8 cellular contexts compared by ENCODE assay signal in genomic region chr6:26187981-26188635, GRCh38.
DNase-seq lines count a peak whose midpoint lies in the region; TF ChIP-seq lines count a peak whose summit lies in the region.

No MANE protein-coding gene starts in this region.

- peak overlapping the region; percentile 100 for H3K9ac ChIP-seq in iPS-20b (ENCODE audit: low read depth, low read length)

- H3K36me3 ChIP-seq in GM06990 (ENCODE audit: control insufficient read depth, insufficient read depth, low read length) (no peaks in the 10 kb centered on the region; the same call in 1 of the 2 replicates), iPS-20b (ENCODE audit: insufficient read depth, low read depth, low read length) (no peaks in the 10 kb centered on the region)

- no peaks in the 10 kb centered on the region for H3K36me3 Mint-ChIP-seq in activated naive CD8-positive, alpha-beta T cell

- H3K27me3 ChIP-seq in GM06990 (replicated peaks; ENCODE audit: control insufficient read depth, insufficient read depth, low read length) = no peaks in the 10 kb centered on the region
- H3K27me3 ChIP-seq in iPS-20b (ENCODE audit: insufficient read depth, low read length) = no peaks in the 10 kb centered on the region

- peak overlapping the region; percentile 99 for H3K27ac ChIP-seq in iPS-20b (ENCODE audit: low read length)

- H3K4me1 ChIP-seq in iPS-20b (ENCODE audit: insufficient read depth, low read length) = peaks cover 19% of the 10 kb centered on the region; the same call in 1 of the 2 replicates

- TF ChIP-seq CTCF in GM06990 (IDR thresholded peaks at IDR 0.05; ENCODE audit: insufficient read depth, low read length, poor library complexity, severe bottlenecking) = no peak
- TF ChIP-seq CTCF in HFF-Myc (IDR thresholded peaks at IDR 0.05; ENCODE audit: low read depth, low read length, missing control alignments) = no peak

- peaks cover 3% of the 10 kb centered on the region for H3K9me3 Mint-ChIP-seq in activated naive CD8-positive, alpha-beta T cell (ENCODE audit: low read depth)

- H3K4me1 Mint-ChIP-seq in activated naive CD8-positive, alpha-beta T cell (ENCODE audit: low read depth) = peaks cover 35% of the 10 kb centered on the region

- H3K4me3 Mint-ChIP-seq in activated naive CD8-positive, alpha-beta T cell = peak overlapping the region; percentile 93

- H3K9me3 ChIP-seq in iPS-20b (ENCODE audit: insufficient read depth, low read depth, low read length) = no peaks in the 10 kb centered on the region

- H3K27ac Mint-ChIP-seq in activated naive CD8-positive, alpha-beta T cell = peak overlapping the region; percentile 97

- peak overlapping the region; percentile 62 for H3K4me3 ChIP-seq in GM06990 (replicated peaks; ENCODE audit: low read depth, low read length)
- H3K4me3 ChIP-seq in HFF-Myc (replicated peaks; ENCODE audit: low read depth, low read length) = peak overlapping the region; percentile 60
- H3K4me3 ChIP-seq in iPS-20b (ENCODE audit: low read length) = peak overlapping the region; percentile 97

- no peaks in the 10 kb centered on the region for H3K27me3 Mint-ChIP-seq in activated naive CD8-positive, alpha-beta T cell

- DNase-seq in GM06990 (ENCODE audit: extremely low read depth, insufficient read length) (no peak), HFF-Myc (ENCODE audit: extremely low read depth, low read depth) (peak; percentile 27), NCI-H774 (lab: John Stamatoyannopoulos, UW) (peak; percentile 14), NCI-H1092 (lab: John Stamatoyannopoulos, UW) (no peak), foreskin melanocyte (no peak)
- peak; percentile 73 for DNase-seq in stimulated activated CD8-positive, alpha-beta memory T cell treated with anti-CD3 and anti-CD28 coated beads, Interleukin-4, amount 100 ng/mL, for 48 hours

Comparison
In these comparisons a context has a peak if more than half of its experiments do, and no peak if none do; other contexts are left out.
1. DNase-seq: peak in HFF-Myc (single experiment), NCI-H774 (single experiment) and stimulated activated CD8-positive, alpha-beta memory T cell treated with anti-CD3 and anti-CD28 coated beads, Interleukin-4, amount 100 ng/mL, for 48 hours (single experiment); none in GM06990 (single experiment), NCI-H1092 (single experiment) and foreskin melanocyte (single experiment).
2. Peak in every context shown above with its lines, with median percentiles within 50 percentile points of each other: H3K4me3 ChIP-seq.